8 cellular contexts compared by ENCODE assay signal in the genomic region with DNA sequence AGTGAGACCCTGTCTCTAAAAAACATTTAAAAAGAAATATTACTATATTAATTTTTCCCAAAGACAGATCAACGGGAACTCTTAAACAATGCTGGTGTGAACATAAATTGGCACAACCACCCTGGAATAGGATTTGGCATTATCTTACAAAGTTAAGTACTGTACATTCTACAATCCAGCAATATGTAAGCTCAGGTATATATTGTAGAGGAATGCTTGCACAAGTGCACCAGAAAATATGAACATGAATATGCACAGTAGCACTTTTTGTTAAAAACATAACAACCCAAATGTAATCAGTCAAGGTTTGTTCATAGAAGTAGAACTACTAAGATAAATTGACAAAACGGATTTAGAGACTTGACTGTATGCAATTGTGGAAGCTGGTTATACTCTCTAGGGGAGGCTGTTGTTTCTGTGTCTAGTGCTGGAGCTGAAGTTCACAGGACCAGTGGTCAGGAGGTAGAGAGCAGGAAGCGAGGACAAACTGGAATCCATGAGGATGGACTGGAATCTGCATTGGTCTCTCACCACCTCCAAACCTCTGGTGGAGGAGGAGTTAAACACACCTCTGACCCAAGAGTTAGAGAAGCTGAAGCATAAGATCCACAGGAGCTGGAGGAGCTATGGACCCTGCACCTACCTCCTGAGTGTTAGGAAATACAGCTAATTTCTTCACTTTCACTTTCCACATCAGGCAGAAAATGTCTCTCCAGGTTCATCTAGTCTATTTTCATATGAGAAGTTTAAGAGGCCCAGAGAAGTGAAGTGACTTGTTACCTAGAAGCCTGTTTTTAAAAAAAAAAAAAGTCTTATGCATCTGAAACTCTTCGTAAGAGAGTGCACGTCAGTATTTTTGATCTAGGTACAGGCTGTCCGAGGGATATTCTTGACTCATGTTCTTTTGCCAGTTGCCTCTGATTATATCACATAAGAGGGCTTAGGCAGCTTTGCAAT. TPM values are rescaled to one million over a fixed set of nuclear protein-coding genes. Genes with fewer than 3 reads are reported as not detected.
DNase-seq lines count a peak whose midpoint lies in the region; ATAC-seq and TF ChIP-seq lines count a peak whose summit lies in the region.

No MANE protein-coding gene starts in this region.

- H3K36me3 Mint-ChIP-seq in mesothelial cell of epicardium, result peaks cover 3% of the 10 kb centered on the region

- 52 to 57% methylated on average over 6 of the region's 6 CpGs for WGBS in esophagus, 2 donors

- no peak for TF ChIP-seq POLR2A in NB4 (IDR thresholded peaks at IDR 0.05; ENCODE audit: extremely low read depth, insufficient read length)

- H3K9ac ChIP-seq in BLaER1, result peak overlapping the region; percentile 34; the same call in 1 of the 2 replicates

- H3K27ac Mint-ChIP-seq in mesothelial cell of epicardium, result no peak overlapping the region

- peaks cover 6% of the 10 kb centered on the region; the same call in 1 of the 2 replicates for H4K20me1 ChIP-seq in BLaER1

- H3K36me3 ChIP-seq in BLaER1, result peaks cover 8% of the 10 kb centered on the region
- H3K36me3 ChIP-seq in esophagus (ENCODE audit: control insufficient read depth in 2 of 2, insufficient read depth in 2 of 2, low read length in 1 of 2), result no peaks in the 10 kb centered on the region
- no peaks in the 10 kb centered on the region for H3K36me3 ChIP-seq in BE2C

- peak; percentile 60 for DNase-seq in NB4 (ENCODE audit: low read depth)
- DNase-seq in retinal pigment epithelial cell (ENCODE audit: low read depth), result peak; percentile 68
- DNase-seq in BE2C, result no peak
- DNase-seq in DMS153 (lab: John Stamatoyannopoulos, UW), result no peak
- no peak for DNase-seq in mesothelial cell of epicardium (ENCODE audit: low spot score in 2 of 2, unreplicated experiment in 2 of 2)

- no peak overlapping the region for H3K4me3 Mint-ChIP-seq in mesothelial cell of epicardium

- H3K27ac ChIP-seq in BLaER1 (0 out of 2 replicates have a peak overlapping the region, but pooled peaks have one; percentile 20), esophagus (ENCODE audit: low read depth in 2 of 2, low read length in 1 of 2) (peak overlapping the region; percentile 4 to 65)

- no peaks in the 10 kb centered on the region for H3K27me3 Mint-ChIP-seq in mesothelial cell of epicardium (ENCODE audit: low read depth)

- H3K9me3 ChIP-seq in BLaER1 (peaks cover 9% of the 10 kb centered on the region), esophagus (ENCODE audit: control insufficient read depth in 2 of 2, insufficient read depth in 1 of 2, low read depth in 1 of 2, low read length in 1 of 2) (no peaks in the 10 kb centered on the region), BE2C (no peaks in the 10 kb centered on the region)

- ATAC-seq in GM19467 (IDR thresholded peaks at IDR 0.05; ENCODE audit: unreplicated experiment), result peak; percentile 54

- H3K9me3 Mint-ChIP-seq in mesothelial cell of epicardium, result peaks cover 4% of the 10 kb centered on the region

- H3K4me1 Mint-ChIP-seq in mesothelial cell of epicardium, result no peaks in the 10 kb centered on the region

- TF ChIP-seq CTCF in NB4 (IDR thresholded peaks at IDR 0.05; ENCODE audit: low read depth, low read length) (peak; percentile 7), retinal pigment epithelial cell (conservative IDR thresholded peaks at IDR 0.05; ENCODE audit: low read depth, low read length) (peak; percentile 3), BE2C (IDR thresholded peaks at IDR 0.05; ENCODE audit: low read depth, low read length) (no peak), mesothelial cell of epicardium (IDR thresholded peaks at IDR 0.05; ENCODE audit: unreplicated experiment) (no peak)

- H3K4me2 ChIP-seq in BLaER1, result peak overlapping the region; percentile 31

- H3K4me1 ChIP-seq in BLaER1 (0 out of 2 replicates have a peak, but pooled peaks cover 8% of the 10 kb centered on the region), esophagus (ENCODE audit: control insufficient read depth in 2 of 2, insufficient read depth in 2 of 2, low read length in 1 of 2) (peaks cover 0 to 5% of the 10 kb centered on the region in 2 donors), BE2C (no peaks in the 10 kb centered on the region)

- H3K27me3 ChIP-seq in BLaER1 (no peaks in the 10 kb centered on the region), esophagus (ENCODE audit: control insufficient read depth in 1 of 2, insufficient read depth in 2 of 2, low read length in 2 of 2) (no peaks in the 10 kb centered on the region), BE2C (peaks cover 3% of the 10 kb centered on the region; the same call in 1 of the 2 replicates)

- no peak overlapping the region for H3K4me3 ChIP-seq in BLaER1
- H3K4me3 ChIP-seq in NB4 (ENCODE audit: low read depth, low read length), result peak overlapping the region; percentile 55
- peak overlapping the region in 1 of 2 donors; percentile 26 for H3K4me3 ChIP-seq in esophagus (ENCODE audit: low read depth in 1 of 2, low read length in 2 of 2)
- H3K4me3 ChIP-seq in retinal pigment epithelial cell (ENCODE audit: low read length), result peak overlapping the region; percentile 48
- H3K4me3 ChIP-seq in BE2C (ENCODE audit: low read depth, low read length), result no peak overlapping the region

RNA-seq across cellular contexts. Expression of a gene that starts 20.3 kb away (rescaled TPM):
- 1 to 10 TPM; 4.3 to 5.8 TPM for polyA plus RNA-seq in esophagus
- polyA plus RNA-seq in BE2C (2012; ENCODE audit: insufficient read depth, insufficient read length, low read depth), result 10.2 TPM
- total RNA-seq in mesothelial cell of epicardium, result 36.4 to 39.2 TPM (median 37.5 TPM) in 3 replicates

Comparison
In these comparisons a context has a peak if more than half of its experiments do, and no peak if none do; other contexts are left out.
1. H3K4me3 ChIP-seq: peak in NB4 (single experiment) and retinal pigment epithelial cell (single experiment); none in BLaER1 (single experiment) and BE2C (single experiment).
2. DNase-seq: peak in NB4 (single experiment) and retinal pigment epithelial cell (single experiment); none in BE2C (single experiment), DMS153 (single experiment) and mesothelial cell of epicardium (0 of 2).
3. CTCF ChIP-seq: peak in NB4 (single experiment) and retinal pigment epithelial cell (single experiment); none in BE2C (single experiment) and mesothelial cell of epicardium (single experiment).